7 cellular contexts compared by ENCODE assay signal in the genomic region with DNA sequence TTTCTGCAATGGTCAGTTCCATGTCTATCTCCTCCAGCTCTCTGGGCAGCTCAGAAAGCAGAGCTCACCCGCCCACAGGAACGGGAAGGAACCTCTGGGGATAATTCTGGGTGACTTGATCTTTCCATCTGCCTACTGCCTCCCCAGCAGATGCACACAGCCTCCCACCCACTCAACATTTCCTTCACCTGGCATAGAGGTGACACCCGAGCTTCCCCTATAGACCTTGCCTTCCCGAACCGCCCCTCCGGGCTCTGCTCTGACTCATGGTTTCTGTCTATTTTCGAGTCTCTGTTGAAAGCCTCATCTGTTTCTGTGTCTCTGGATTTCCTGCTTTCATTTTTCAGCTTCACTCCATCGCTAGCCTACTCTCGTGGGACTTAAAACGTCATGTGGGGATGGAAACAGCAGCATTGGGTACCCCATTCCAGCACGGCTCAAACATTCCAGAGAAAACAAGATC. TPM values are rescaled to one million over a fixed set of nuclear protein-coding genes. Genes with fewer than 3 reads are reported as not detected.
DNase-seq lines count a peak whose midpoint lies in the region; ATAC-seq and TF ChIP-seq lines count a peak whose summit lies in the region.

No MANE protein-coding gene starts in this region.

- no peak for TF ChIP-seq EP300 in sigmoid colon (IDR thresholded peaks at IDR 0.05)

- DNase-seq in GM19240 (ENCODE audit: insufficient read length, low spot score): peak; percentile 77
- DNase-seq in activated CD4-positive, alpha-beta T cell treated with anti-CD3 and anti-CD28 coated beads for 48 hours: peak; percentile 89
- DNase-seq in effector memory CD4-positive, alpha-beta T cell: peak in 2 of 3 donors; percentile 28 to 53
- no peak for DNase-seq in sigmoid colon
- DNase-seq in uterus: no peak
- no peak for DNase-seq in NCI-H748 treated with DMSO at 0.1 percent for 48 hours (lab: John Stamatoyannopoulos, UW)

- H3K27me3 ChIP-seq in effector memory CD4-positive, alpha-beta T cell (replicated peaks; ENCODE audit: control insufficient read depth, insufficient read depth, low read length, poor library complexity, severe bottlenecking): no peaks in the 10 kb centered on the region
- H3K27me3 ChIP-seq in sigmoid colon (no peaks in the 10 kb centered on the region), uterus (no peaks in the 10 kb centered on the region)

- peaks cover 3% of the 10 kb centered on the region for H3K4me1 ChIP-seq in effector memory CD4-positive, alpha-beta T cell (ENCODE audit: control insufficient read depth, insufficient read depth, low read length, poor library complexity, severe bottlenecking)
- peaks cover 0 to 17% (median 2%) of the 10 kb centered on the region in 4 donors for H3K4me1 ChIP-seq in sigmoid colon
- H3K4me1 ChIP-seq in uterus: no peaks in the 10 kb centered on the region

- H3K4me3 ChIP-seq in effector memory CD4-positive, alpha-beta T cell (ENCODE audit: insufficient read depth, low read depth, low read length, poor library complexity, severe bottlenecking): peak overlapping the region; percentile 38
- H3K4me3 ChIP-seq in sigmoid colon (no peak overlapping the region), uterus (no peak overlapping the region)

- TF ChIP-seq POLR2A in sigmoid colon (IDR thresholded peaks at IDR 0.05) (no peak), uterus (IDR thresholded peaks at IDR 0.05) (no peak)

- peak overlapping the region; percentile 43 for H3K27ac ChIP-seq in effector memory CD4-positive, alpha-beta T cell (ENCODE audit: insufficient read depth, low read length, poor library complexity, severe bottlenecking)
- H3K27ac ChIP-seq in sigmoid colon (peak overlapping the region; percentile 41 to 62 (median 52)), uterus (no peak overlapping the region)

- H3K9me3 ChIP-seq in effector memory CD4-positive, alpha-beta T cell (ENCODE audit: control insufficient read depth, low read length): no peaks in the 10 kb centered on the region
- H3K9me3 ChIP-seq in sigmoid colon: no peaks in the 10 kb centered on the region
- H3K9me3 ChIP-seq in uterus: no peaks in the 10 kb centered on the region

- TF ChIP-seq CTCF in sigmoid colon (IDR thresholded peaks at IDR 0.05) (no peak), uterus (IDR thresholded peaks at IDR 0.05) (no peak)

- intact Hi-C loops in sigmoid colon (cut with DNase I): no loop called here
- intact Hi-C loops in uterus (cut with DNase I; ENCODE audit: low total_unique reads): no loop called here

- H3K36me3 ChIP-seq in effector memory CD4-positive, alpha-beta T cell (ENCODE audit: control insufficient read depth, insufficient read depth, low read length): peaks cover 16% of the 10 kb centered on the region
- H3K36me3 ChIP-seq in sigmoid colon (peaks cover 4 to 18% (median 16%) of the 10 kb centered on the region in 4 donors), uterus (no peaks in the 10 kb centered on the region)

- WGBS in sigmoid colon, 2 donors: 50 to 80% methylated on average over 11 of the region's 11 CpGs

- peak; percentile 80 for ATAC-seq in HG03135 (IDR thresholded peaks at IDR 0.05; ENCODE audit: unreplicated experiment)

RNA-seq across cellular contexts. Expression of a gene that starts 11.4 kb away (rescaled TPM):
- total RNA-seq in sigmoid colon: 10 to 100 TPM; 16.0 to 22.1 (median 17.9) TPM
- 10 to 100 TPM; 10.2 to 35.8 (median 12.0) TPM for polyA plus RNA-seq in sigmoid colon
- total RNA-seq in uterus: 100 to 1,000 TPM in 1 of 4 donors, 10 to 100 TPM in 2, 1 to 10 TPM in 1; 9.4 to 104 (median 40.1) TPM

RNA-seq across cellular contexts. Expression of a gene that starts 11.6 kb away (rescaled TPM):
- total RNA-seq in sigmoid colon: 10 to 100 TPM; 26.6 to 51.5 (median 39.2) TPM
- polyA plus RNA-seq in sigmoid colon: 10 to 100 TPM; 73.3 to 96.4 (median 73.4) TPM
- 10 to 100 TPM; 13.1 to 42.1 (median 33.0) TPM for total RNA-seq in uterus

RNA-seq across cellular contexts. Expression of a gene that starts 21.0 kb away (rescaled TPM):
- total RNA-seq in sigmoid colon (10 to 100 TPM; 18.1 to 40.7 (median 26.2) TPM), uterus (10 to 100 TPM; 11.7 to 45.3 (median 25.8) TPM)
- 10 to 100 TPM; 15.0 to 33.5 (median 19.0) TPM for polyA plus RNA-seq in sigmoid colon

RNA-seq across cellular contexts. Expression of a gene that starts 39.2 kb away (rescaled TPM):
- total RNA-seq in sigmoid colon: 10 to 100 TPM in 3 of 4 donors, 1 to 10 TPM in 1; 8.7 to 19.6 (median 14.7) TPM
- polyA plus RNA-seq in sigmoid colon: 10 to 100 TPM in 2 of 3 donors, 1 to 10 TPM in 1; 5.4 to 20.1 (median 12.0) TPM
- 10 to 100 TPM in 2 of 4 donors, 1 to 10 TPM in 2; 4.7 to 59.9 (median 10.1) TPM for total RNA-seq in uterus

RNA-seq across cellular contexts. Expression of a gene that starts 44.6 kb away (rescaled TPM):
- total RNA-seq in sigmoid colon (10 to 100 TPM; 21.1 to 32.2 (median 29.7) TPM), uterus (100 to 1,000 TPM in 1 of 4 donors, 10 to 100 TPM in 3; 17.1 to 108 (median 39.1) TPM)
- 10 to 100 TPM; 31.0 to 48.6 (median 42.8) TPM for polyA plus RNA-seq in sigmoid colon

Comparison
In these comparisons a context has a peak if more than half of its experiments do, and no peak if none do; other contexts are left out.
1. DNase-seq: peak in GM19240 (single experiment), activated CD4-positive, alpha-beta T cell treated with anti-CD3 and anti-CD28 coated beads for 48 hours (single experiment) and effector memory CD4-positive, alpha-beta T cell (2 of 3); none in sigmoid colon (single experiment), uterus (0 of 2) and NCI-H748 treated with DMSO at 0.1 percent for 48 hours (single experiment).
2. H3K27ac ChIP-seq: peak in effector memory CD4-positive, alpha-beta T cell (single experiment) and sigmoid colon (4 of 4); none in uterus (0 of 2).